2 cellular contexts compared by ENCODE assay signal in genomic region chr11:77172666-77172982, GRCh38.
TF ChIP-seq lines count a peak whose summit lies in the region.

No MANE protein-coding gene starts in this region.

TF ChIP-seq in SK-N-SH, 30 proteins besides CTCF, POLR2A, EP300 and RAD21 (continued from another document):
- no peak for TF ChIP-seq TAF1 (IDR thresholded peaks at IDR 0.05; ENCODE audit: borderline replicate concordance, low read depth, low read length)
- TF ChIP-seq RCOR1 (IDR thresholded peaks at IDR 0.05; ENCODE audit: low read length): no peak

TF ChIP-seq in SK-N-SH treated with all-trans-retinoic acid at 6 μM for 48 hours, 23 proteins besides CTCF, POLR2A, EP300 and RAD21 (continued from another document):
- TF ChIP-seq POU6F1 (CRISPR knock-in tag; IDR thresholded peaks at IDR 0.05; ENCODE audit: borderline replicate concordance, low read depth) (no peak), CREB5 (CRISPR knock-in tag; IDR thresholded peaks at IDR 0.05; ENCODE audit: low read depth) (no peak), PATZ1 (CRISPR knock-in tag; IDR thresholded peaks at IDR 0.05; ENCODE audit: borderline replicate concordance) (no peak), ARNTL (CRISPR knock-in tag; IDR thresholded peaks at IDR 0.05; ENCODE audit: borderline replicate concordance, low read depth) (no peak), TOX (CRISPR knock-in tag; IDR thresholded peaks at IDR 0.05; ENCODE audit: borderline replicate concordance) (no peak), ZNF8 (CRISPR knock-in tag; IDR thresholded peaks at IDR 0.05) (no peak), ZNF70 (CRISPR knock-in tag; IDR thresholded peaks at IDR 0.05) (no peak), ESRRG (CRISPR knock-in tag; IDR thresholded peaks at IDR 0.05) (no peak), ZNF565 (CRISPR knock-in tag; conservative IDR thresholded peaks at IDR 0.05; ENCODE audit: low read depth) (no peak), TSHZ2 (CRISPR knock-in tag; IDR thresholded peaks at IDR 0.05) (no peak), ZFP30 (CRISPR knock-in tag; IDR thresholded peaks at IDR 0.05) (no peak), BACH2 (CRISPR knock-in tag; IDR thresholded peaks at IDR 0.05; ENCODE audit: borderline replicate concordance) (no peak), CSDC2 (CRISPR knock-in tag; IDR thresholded peaks at IDR 0.05) (no peak)
TF ChIP-seq in SK-N-SH treated with all-trans-retinoic acid at 6 μM for 48 hours: peak in this region for 0.
